Comparison of ENCODE assay signal across 19 cellular contexts in genomic region chr13:31310356-31310755, GRCh38.
"Had no signal": no experiment of that assay in that cellular context is flagged by ENCODE, and none has a peak within 500 bp of the region (broad histone marks: within the 10 kb centered on the region; RNA-seq: fewer than 3 reads in every experiment).

No MANE protein-coding gene starts in this region.

- ATAC-seq: body of pancreas; left lobe of liver; right lobe of liver; stimulated activated naive CD8-positive, alpha-beta T cell treated with anti-CD3 and anti-CD28 coated beads, Interleukin-15, Interleukin-2, amounts not matched to agents 100 U/mL and 50 U/mL, for 24 hours had no signal

- H3K27me3 ChIP-seq: body of pancreas, esophagus muscularis mucosa, right lobe of liver had no signal

- H3K4me1 ChIP-seq: body of pancreas, esophagus muscularis mucosa, right lobe of liver had no signal

- H3K4me3 ChIP-seq: body of pancreas, coronary artery, esophagus muscularis mucosa, right lobe of liver had no signal

- H3K4me1 Mint-ChIP-seq: activated CD4-positive, alpha-beta T cell treated with anti-CD3 and anti-CD28 coated beads, Interleukin-2, amount 10 ng/mL, durations not matched to agents 7 days and 5 days; activated naive CD8-positive, alpha-beta T cell treated with anti-CD3 and anti-CD28 coated beads for 36 hours; central memory CD8-positive, alpha-beta T cell; memory B cell; natural killer cell had no signal

- H3K27me3 Mint-ChIP-seq: activated CD4-positive, alpha-beta T cell treated with anti-CD3 and anti-CD28 coated beads, Interleukin-2, amount 10 ng/mL, durations not matched to agents 7 days and 5 days; activated naive CD8-positive, alpha-beta T cell treated with anti-CD3 and anti-CD28 coated beads for 36 hours; central memory CD8-positive, alpha-beta T cell; memory B cell; type B pancreatic cell had no signal

- H3K4me3 Mint-ChIP-seq: activated CD4-positive, alpha-beta T cell treated with anti-CD3 and anti-CD28 coated beads, Interleukin-2, amount 10 ng/mL, durations not matched to agents 7 days and 5 days; activated naive CD8-positive, alpha-beta T cell treated with anti-CD3 and anti-CD28 coated beads for 36 hours; activated T-helper 1 cell treated with anti-CD3 and anti-CD28 coated beads, Interleukin-12 subunit alpha, Interleukin-12 subunit beta, Interleukin-2, Interleukin-4 antibody, amounts not matched to agents 30 ng/mL and 10 ng/mL and 1 ng/mL, durations not matched to agents 14 hours and 24 hours and 36 hours; central memory CD8-positive, alpha-beta T cell; memory B cell; natural killer cell; T-helper 2 cell treated with Interferon-gamma antibody and Interleukin-4, amounts not matched to agents 5 μg/mL and 100 μg/mL, for 36 hours; type B pancreatic cell had no signal

- DNase-seq: activated CD4-positive, alpha-beta T cell treated with anti-CD3 and anti-CD28 coated beads, Interleukin-2, amount 10 ng/mL, durations not matched to agents 7 days and 5 days; activated CD4-positive, CD25-positive, alpha-beta regulatory T cell; activated naive CD8-positive, alpha-beta T cell treated with anti-CD3 and anti-CD28 coated beads for 36 hours; amygdala; glutamatergic neuron; natural killer cell; nucleus accumbens; right lobe of liver; stimulated activated naive CD8-positive, alpha-beta T cell treated with anti-CD3 and anti-CD28 coated beads, Interleukin-15, Interleukin-2, amounts not matched to agents 100 U/mL and 50 U/mL, for 24 hours; SW 1271 had no signal

- H3K36me3 ChIP-seq: right lobe of liver had no signal

- H3K27ac ChIP-seq: body of pancreas, coronary artery, esophagus muscularis mucosa, right lobe of liver had no signal

- H3K27ac Mint-ChIP-seq: activated CD4-positive, alpha-beta T cell treated with anti-CD3 and anti-CD28 coated beads, Interleukin-2, amount 10 ng/mL, durations not matched to agents 7 days and 5 days; activated naive CD8-positive, alpha-beta T cell treated with anti-CD3 and anti-CD28 coated beads for 36 hours; activated T-helper 1 cell treated with anti-CD3 and anti-CD28 coated beads, Interleukin-12 subunit alpha, Interleukin-12 subunit beta, Interleukin-2, Interleukin-4 antibody, amounts not matched to agents 30 ng/mL and 10 ng/mL and 1 ng/mL, durations not matched to agents 14 hours and 24 hours and 36 hours; memory B cell; natural killer cell; T-helper 2 cell treated with Interferon-gamma antibody and Interleukin-4, amounts not matched to agents 5 μg/mL and 100 μg/mL, for 36 hours; type B pancreatic cell had no signal
